ENCODE assay signal across 9 cellular contexts in genomic region chr6:11229267-11230043, GRCh38. TPM values are rescaled to one million over a fixed set of nuclear protein-coding genes. Genes with fewer than 3 reads are reported as not detected.
DNase-seq lines count a peak whose midpoint lies in the region; ATAC-seq and TF ChIP-seq lines count a peak whose summit lies in the region.
"Had no signal": no experiment of that assay in that cellular context is flagged by ENCODE, and none has a peak within 500 bp of the region (broad histone marks: within the 10 kb centered on the region; RNA-seq: fewer than 3 reads in every experiment).

No MANE protein-coding gene starts in this region.

- H3K27ac ChIP-seq in breast epithelium: peak overlapping the region; percentile 93 to 98
- H3K27ac ChIP-seq in substantia nigra (ENCODE audit: low read depth, low read length, poor library complexity, severe bottlenecking): peak overlapping the region; percentile 17

- no peak for ATAC-seq in GM18868 (IDR thresholded peaks at IDR 0.05; ENCODE audit: unreplicated experiment)
- no peak for ATAC-seq in GM18861 (IDR thresholded peaks at IDR 0.05; ENCODE audit: unreplicated experiment)

- no peaks in the 10 kb centered on the region for H3K4me1 ChIP-seq in breast epithelium

- no peak for TF ChIP-seq CTCF in breast epithelium (IDR thresholded peaks at IDR 0.05)

- H3K9me3 ChIP-seq in breast epithelium: no peaks in the 10 kb centered on the region

- H3K36me3 ChIP-seq in breast epithelium: no peaks in the 10 kb centered on the region

- DNase-seq in NCI-H748 (lab: John Stamatoyannopoulos, UW; ENCODE audit: unreplicated experiment) (peak; percentile 23), NCI-H748 treated with DMSO at 0.1 percent for 48 hours (lab: John Stamatoyannopoulos, UW) (no peak), breast epithelium (ENCODE audit: low spot score in 2 of 2) (no peak), left kidney (ENCODE audit: low read depth, low spot score) (peak; percentile 69), substantia nigra (lab: John Stamatoyannopoulos, UW) (no peak), inferior parietal cortex (ENCODE audit: extremely low spot score) (no peak)
- DNase-seq: stimulated activated CD4-positive, alpha-beta T cell treated with anti-CD3 and anti-CD28 coated beads, Interleukin-4, amount 100 ng/mL, for 1 hour had no signal

- H3K27me3 ChIP-seq in breast epithelium: no peaks in the 10 kb centered on the region

- TF ChIP-seq POLR2A in breast epithelium (IDR thresholded peaks at IDR 0.05): no peak

- H3K4me3 ChIP-seq in breast epithelium: peak overlapping the region; percentile 62 to 83 (median 79)

- intact Hi-C loops in breast epithelium (cut with DNase I; ENCODE audit: low total_unique reads): no loop called here

RNA-seq across cellular contexts. Expression of gene NEDD9, which starts 3.0 kb away (rescaled TPM):
- 100 to 1,000 TPM in 1 of 3 donors, 10 to 100 TPM in 2; 41.4 to 108 (median 79.2) TPM for total RNA-seq in breast epithelium

Comparison
In these comparisons a context has a peak if more than half of its experiments do, and no peak if none do; other contexts are left out.
1. DNase-seq: peak in NCI-H748 (single experiment) and left kidney (single experiment); none in NCI-H748 treated with DMSO at 0.1 percent for 48 hours (single experiment), breast epithelium (0 of 2), substantia nigra (0 of 49) and inferior parietal cortex (single experiment).